ENCODE assay signal across 8 cellular contexts in genomic region chr9:127608104-127608966, GRCh38. TPM values are rescaled to one million over a fixed set of nuclear protein-coding genes. Genes with fewer than 3 reads are reported as not detected.
DNase-seq lines count a peak whose midpoint lies in the region; ATAC-seq lines count a peak whose summit lies in the region.

No MANE protein-coding gene starts in this region.

- intact Hi-C loops in left colon (cut with DNase I, micrococcal nuclease) = no loop called here

- peak; percentile 97 for DNase-seq in NCI-H345 (lab: John Stamatoyannopoulos, UW)
- peak; percentile 74 to 84 for DNase-seq in activated CD4-positive, alpha-beta T cell treated with anti-CD3 and anti-CD28 coated beads for 4 hours
- peak; percentile 75 to 79 for DNase-seq in cerebellar nuclear complex (lab: John Stamatoyannopoulos, UW)
- DNase-seq in left colon = peak; percentile 75 to 76
- peak; percentile 47 to 53 for DNase-seq in stimulated activated CD4-positive, alpha-beta T cell treated with anti-CD3 and anti-CD28 coated beads, Interleukin-1b, Interleukin-23, amount 100 ng/mL, for 1 hour (ENCODE audit: low read depth in 2 of 2)

- ATAC-seq in GM21529 (IDR thresholded peaks at IDR 0.05; ENCODE audit: unreplicated experiment) (peak; percentile 39), left colon (peak; percentile 68), GM19351 (IDR thresholded peaks at IDR 0.05; ENCODE audit: unreplicated experiment) (no peak), HG03378 (IDR thresholded peaks at IDR 0.05; ENCODE audit: unreplicated experiment) (no peak)

RNA-seq across cellular contexts. Expression of gene STXBP1, which starts 3.7 kb away (rescaled TPM):
- 10 to 100 TPM in 1 of 2 donors, 1 to 10 TPM in 1; 9.0 to 15.0 TPM for total RNA-seq in left colon

Comparison
In these comparisons a context has a peak if more than half of its experiments do, and no peak if none do; other contexts are left out.
1. ATAC-seq: peak in GM21529 (single experiment) and left colon (single experiment); none in GM19351 (single experiment) and HG03378 (single experiment).
2. Peak in every context shown above with its lines, with median percentiles within 50 percentile points of each other: DNase-seq.